ENCODE assay signal across 19 cellular contexts in the genomic region with DNA sequence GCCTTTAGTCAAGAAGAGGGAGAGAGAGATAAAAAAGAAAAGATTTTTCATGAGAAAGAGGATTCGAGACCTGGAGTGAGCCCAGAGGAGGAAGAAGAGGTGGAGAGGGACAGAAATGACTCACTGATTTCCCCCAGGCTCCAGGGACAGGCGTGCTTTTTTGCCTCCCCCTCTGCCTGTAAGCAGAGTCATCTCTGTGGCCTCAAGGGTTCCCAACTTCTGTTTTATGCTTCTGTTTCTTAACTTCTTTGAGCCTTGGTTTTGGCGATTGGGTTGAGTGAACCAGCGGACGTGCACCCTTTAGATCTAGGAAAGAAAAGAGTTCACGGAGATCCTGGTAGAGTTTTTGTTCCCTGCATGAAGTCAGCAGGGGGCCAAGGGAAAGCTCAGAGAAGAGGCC.
DNase-seq lines count a peak whose midpoint lies in the region; ATAC-seq, FAIRE-seq and TF ChIP-seq lines count a peak whose summit lies in the region.
"Had no signal": no experiment of that assay in that cellular context is flagged by ENCODE, and none has a peak within 500 bp of the region (broad histone marks: within the 10 kb centered on the region; RNA-seq: fewer than 3 reads in every experiment).

No MANE protein-coding gene starts in this region.

- TF ChIP-seq POLR2A in endothelial cell of umbilical vein (IDR thresholded peaks at IDR 0.05; ENCODE audit: low read depth, low read length), result no peak

- H2AFZ ChIP-seq in OCI-LY3 (ENCODE audit: low read depth, low read length) (no peak overlapping the region), endothelial cell of umbilical vein (ENCODE audit: low read depth, low read length) (no peak overlapping the region)

- ATAC-seq in GM21390 (IDR thresholded peaks at IDR 0.05; ENCODE audit: unreplicated experiment), result peak; percentile 36
- ATAC-seq in HG03135 (IDR thresholded peaks at IDR 0.05; ENCODE audit: unreplicated experiment), result no peak
- no peak for ATAC-seq in GM21423 (IDR thresholded peaks at IDR 0.05; ENCODE audit: unreplicated experiment)
- ATAC-seq: gastroesophageal sphincter; HCT116; stimulated activated naive CD8-positive, alpha-beta T cell treated with anti-CD3 and anti-CD28 coated beads, Interleukin-15, amount 100 ng/mL, for 72 hours had no signal

- no peaks in the 10 kb centered on the region for H4K20me1 ChIP-seq in OCI-LY3 (ENCODE audit: insufficient read depth, low read length)
- H4K20me1 ChIP-seq in endothelial cell of umbilical vein (replicated peaks; ENCODE audit: control insufficient read depth, extremely low read depth, insufficient read depth, low read length), result no peaks in the 10 kb centered on the region

- POLR2A ChIA-PET in endothelial cell of umbilical vein (lab: Charles Lee), result no interaction called here

- H3K4me2 ChIP-seq in OCI-LY3 (ENCODE audit: low read length), result peak overlapping the region; percentile 83
- H3K4me2 ChIP-seq in endothelial cell of umbilical vein (ENCODE audit: insufficient read depth, low read length), result no peak overlapping the region

- no peaks in the 10 kb centered on the region for H3K9me1 ChIP-seq in endothelial cell of umbilical vein (replicated peaks; ENCODE audit: control insufficient read depth, extremely low read depth, insufficient read depth, low read length)

- DNase-seq in CD1c-positive myeloid dendritic cell (ENCODE audit: extremely low spot score), result peak; percentile 89
- DNase-seq in endothelial cell of umbilical vein (ENCODE audit: low read depth, low spot score), result no peak
- no peak for DNase-seq in DMS114 treated with DMSO at 0.1 percent for 48 hours (lab: John Stamatoyannopoulos, UW; ENCODE audit: unreplicated experiment)
- no peak for DNase-seq in NCI-H1930 (lab: John Stamatoyannopoulos, UW)
- DNase-seq: DMS153; effector CD8-positive, alpha-beta T cell; KBM-7; kidney glomerular epithelial cell; NCI-H187; NCI-H526; stimulated activated CD4-positive, alpha-beta T cell treated with anti-CD3 and anti-CD28 coated beads, Interleukin-4, amount 100 ng/mL, for 24 hours; stimulated activated naive CD8-positive, alpha-beta T cell treated with anti-CD3 and anti-CD28 coated beads, Interleukin-15, amount 100 ng/mL, for 72 hours had no signal

- H3K9ac ChIP-seq in OCI-LY3 (ENCODE audit: low read length) (peak overlapping the region; percentile 68), endothelial cell of umbilical vein (replicated peaks; ENCODE audit: extremely low read depth, insufficient read depth, low read length) (no peak overlapping the region)

- FAIRE-seq in endothelial cell of umbilical vein (lab: Jason Lieb, UNC), result no peak

- no TSS peak for BruUV-seq in endothelial cell of umbilical vein (replicated peaks; lab: Mats Ljungman, UMichigan)

- dilution Hi-C loops in endothelial cell of umbilical vein (cut with MboI; ENCODE audit: extremely low pct_ligation_motif_present, low sequenced_read_pairs), result no loop called here

- H3K27ac ChIP-seq in OCI-LY3 (ENCODE audit: low read length), result peak overlapping the region; percentile 97
- H3K27ac ChIP-seq in endothelial cell of umbilical vein (ENCODE audit: insufficient read depth, low read depth, low read length), result no peak overlapping the region
- H3K27ac ChIP-seq: gastroesophageal sphincter, right atrium auricular region had no signal

- CTCF ChIA-PET in endothelial cell of umbilical vein (lab: Charles Lee), result interaction anchor here (0.6 to 1.8 kb wide), 6 partner anchors 8 to 100 kb away, joined by 3 to 4 read pairs (median 3); no protein-coding TSS in a partner anchor

- peaks cover 19% of the 10 kb centered on the region; the same call in 1 of the 2 replicates for H3K79me2 ChIP-seq in OCI-LY3 (ENCODE audit: low read length)
- no peaks in the 10 kb centered on the region for H3K79me2 ChIP-seq in endothelial cell of umbilical vein (ENCODE audit: control insufficient read depth, insufficient read depth, low read length)

- intact Hi-C loops in endothelial cell of umbilical vein (cut with micrococcal nuclease), result no loop called here

- H3K27me3 ChIP-seq in OCI-LY3 (ENCODE audit: low read depth, low read length) (no peaks in the 10 kb centered on the region), endothelial cell of umbilical vein (ENCODE audit: control insufficient read depth in 2 of 2, insufficient read depth in 2 of 2, low read length in 2 of 2) (no peaks in the 10 kb centered on the region)
- H3K27me3 ChIP-seq: gastroesophageal sphincter, right atrium auricular region had no signal

- no peak for TF ChIP-seq CTCF in OCI-LY3 (IDR thresholded peaks at IDR 0.05; ENCODE audit: low read depth, low read length)
- TF ChIP-seq CTCF in endothelial cell of umbilical vein (IDR thresholded peaks at IDR 0.05; ENCODE audit: extremely low read depth in 1 of 2, insufficient read depth in 1 of 2, low read depth in 1 of 2, low read length in 2 of 2), result no peak

- H3K4me3 ChIP-seq in OCI-LY3 (ENCODE audit: low read length), result peak overlapping the region; percentile 56
- no peak overlapping the region for H3K4me3 ChIP-seq in endothelial cell of umbilical vein (replicated peaks in 1 of 3; ENCODE audit: insufficient read depth in 1 of 3, low read depth in 1 of 3, low read length in 3 of 3)
- H3K4me3 ChIP-seq: gastroesophageal sphincter, right atrium auricular region had no signal

- H3K4me1 ChIP-seq in OCI-LY3 (ENCODE audit: low read length) (peaks cover 85% of the 10 kb centered on the region), endothelial cell of umbilical vein (ENCODE audit: control insufficient read depth, extremely low read depth, insufficient read depth, low read length) (no peaks in the 10 kb centered on the region)
- H3K4me1 ChIP-seq: gastroesophageal sphincter, right atrium auricular region had no signal

- H3K36me3 ChIP-seq in OCI-LY3 (replicated peaks; ENCODE audit: low read depth, low read length) (no peaks in the 10 kb centered on the region), endothelial cell of umbilical vein (ENCODE audit: control insufficient read depth in 2 of 2, extremely low read depth in 1 of 2, insufficient read depth in 2 of 2, low read length in 2 of 2) (no peaks in the 10 kb centered on the region)
- H3K36me3 ChIP-seq: right atrium auricular region had no signal

- H3K9me3 ChIP-seq in OCI-LY3 (ENCODE audit: insufficient read depth, low read length) (no peaks in the 10 kb centered on the region), endothelial cell of umbilical vein (replicated peaks; ENCODE audit: control insufficient read depth, insufficient read depth, low read length) (no peaks in the 10 kb centered on the region)
- H3K9me3 ChIP-seq: gastroesophageal sphincter, right atrium auricular region had no signal

TF ChIP-seq in endothelial cell of umbilical vein, 7 proteins besides CTCF, POLR2A, EP300 and RAD21:
- no peak for TF ChIP-seq JUN (IDR thresholded peaks at IDR 0.05; ENCODE audit: borderline replicate concordance, insufficient read depth, insufficient read length, low read depth)
- TF ChIP-seq FOS (IDR thresholded peaks at IDR 0.05; ENCODE audit: borderline replicate concordance, insufficient read depth, low read length), result peak; percentile 11
- TF ChIP-seq, protein P1, sequence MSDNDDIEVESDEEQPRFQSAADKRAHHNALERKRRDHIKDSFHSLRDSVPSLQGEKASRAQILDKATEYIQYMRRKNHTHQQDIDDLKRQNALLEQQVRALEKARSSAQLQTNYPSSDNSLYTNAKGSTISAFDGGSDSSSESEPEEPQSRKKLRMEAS (IDR thresholded peaks at IDR 0.05; ENCODE audit: insufficient read depth, insufficient read length), result no peak
